Comparison of ENCODE assay signal across 1 cellular context in the genomic region with DNA sequence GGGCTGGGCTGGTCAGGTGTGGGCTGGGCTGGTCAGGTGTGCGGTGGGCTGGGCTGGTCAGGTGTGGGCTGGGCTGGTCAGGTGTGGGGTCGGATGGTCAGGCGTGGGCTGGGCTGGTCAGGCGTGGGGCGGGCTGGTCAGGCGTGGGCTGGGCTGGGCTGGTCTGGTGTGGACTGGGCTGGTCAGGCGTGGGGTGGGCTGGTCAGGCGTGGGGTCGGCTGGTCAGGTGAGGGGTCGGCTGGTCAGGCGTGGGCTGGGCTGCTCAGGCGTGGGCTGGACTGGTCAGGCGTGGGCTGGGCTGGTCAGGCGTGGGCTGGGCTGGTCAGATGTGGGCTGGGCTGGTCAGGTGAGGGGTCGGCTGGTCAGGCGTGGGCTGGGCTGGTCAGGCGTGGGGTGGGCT.
TF ChIP-seq lines count a peak whose summit lies in the region.

No MANE protein-coding gene starts in this region.

TF ChIP-seq in K562, 482 proteins besides CTCF, POLR2A, EP300 and RAD21:
- TF ChIP-seq SMAD4 (CRISPR knock-in tag; conservative IDR thresholded peaks at IDR 0.05) (no peak), SAFB (IDR thresholded peaks at IDR 0.05; ENCODE audit: borderline replicate concordance, low read depth, low read length) (peak; percentile 64)
